8 cellular contexts compared by ENCODE assay signal in the genomic region with DNA sequence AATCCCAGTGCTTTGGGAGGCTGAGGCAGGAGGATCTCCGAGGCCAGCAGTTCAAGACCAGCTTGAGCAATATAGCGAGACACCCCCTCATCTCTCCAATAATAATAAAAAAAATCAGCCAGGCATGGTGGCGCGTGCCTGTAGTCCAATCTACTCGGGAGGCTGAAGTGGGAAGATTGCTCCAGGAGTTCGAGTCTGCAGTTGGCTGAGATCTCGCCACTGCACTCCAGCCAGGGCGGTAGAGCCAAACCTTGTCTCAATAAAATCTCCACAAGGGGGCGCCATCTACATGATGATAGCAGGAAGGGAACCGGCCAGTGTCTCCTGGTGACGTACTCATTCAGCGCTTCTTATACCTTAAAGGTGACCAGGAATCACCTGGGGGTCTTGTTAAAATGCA. TPM values are rescaled to one million over a fixed set of nuclear protein-coding genes. Genes with fewer than 3 reads are reported as not detected.
DNase-seq lines count a peak whose midpoint lies in the region; ATAC-seq, FAIRE-seq and TF ChIP-seq lines count a peak whose summit lies in the region.

No MANE protein-coding gene starts in this region.

- peaks cover 2% of the 10 kb centered on the region for H3K4me1 Mint-ChIP-seq in Calu3 (ENCODE audit: low read depth, unreplicated experiment)
- peaks cover 14% of the 10 kb centered on the region for H3K4me1 Mint-ChIP-seq in activated CD8-positive, alpha-beta memory T cell treated with anti-CD3 and anti-CD28 coated beads, Interleukin-2, amount 10 ng/mL, durations not matched to agents 7 days and 5 days

- peak; percentile 97 for ATAC-seq in IMR-90 (ENCODE audit: low read depth)
- ATAC-seq in activated CD8-positive, alpha-beta memory T cell treated with anti-CD3 and anti-CD28 coated beads, Interleukin-2, amount 10 ng/mL, durations not matched to agents 7 days and 5 days, result peak; percentile 96
- ATAC-seq in mucosa of descending colon, result peak; percentile 99
- ATAC-seq in GM18873 (IDR thresholded peaks at IDR 0.05; ENCODE audit: low FRiP score, unreplicated experiment), result no peak

- H3K27ac Mint-ChIP-seq in Calu3 (ENCODE audit: unreplicated experiment), result no peak overlapping the region
- no peak overlapping the region for H3K27ac Mint-ChIP-seq in activated CD8-positive, alpha-beta memory T cell treated with anti-CD3 and anti-CD28 coated beads, Interleukin-2, amount 10 ng/mL, durations not matched to agents 7 days and 5 days

- H3K4me3 ChIP-seq in IMR-90 (ENCODE audit: insufficient read depth, low read depth, low read length), result no peak overlapping the region
- H3K4me3 ChIP-seq in endothelial cell of umbilical vein (replicated peaks in 1 of 3; ENCODE audit: insufficient read depth in 1 of 3, low read depth in 1 of 3, low read length in 3 of 3), result no peak overlapping the region
- no peak overlapping the region for H3K4me3 ChIP-seq in mucosa of descending colon

- no peak overlapping the region for H3K56ac ChIP-seq in IMR-90 (ENCODE audit: extremely low read depth, insufficient read depth, low read length)

- peak; percentile 91 for DNase-seq in Calu3
- DNase-seq in IMR-90, result peak; percentile 74
- DNase-seq in NOMO-1 treated with dmso at 0.1 percent for 144 hours (lab: John Stamatoyannopoulos, UW; ENCODE audit: unreplicated experiment), result peak; percentile 52
- peak; percentile 86 for DNase-seq in activated CD8-positive, alpha-beta memory T cell treated with anti-CD3 and anti-CD28 coated beads, Interleukin-2, amount 10 ng/mL, durations not matched to agents 7 days and 5 days
- DNase-seq in endothelial cell of umbilical vein (ENCODE audit: low read depth, low spot score), result peak; percentile 55
- DNase-seq in mucosa of descending colon, result peak in 2 of 3 donors; percentile 58 to 97
- peak; percentile 39 to 65 for DNase-seq in stimulated activated CD8-positive, alpha-beta memory T cell treated with anti-CD3 and anti-CD28 coated beads, Interleukin-7, amount 100 ng/mL, for 1 hour (ENCODE audit: low read depth in 2 of 2)

- no peak overlapping the region for H3K4me3 Mint-ChIP-seq in Calu3 (ENCODE audit: low read depth, unreplicated experiment)
- no peak overlapping the region for H3K4me3 Mint-ChIP-seq in activated CD8-positive, alpha-beta memory T cell treated with anti-CD3 and anti-CD28 coated beads, Interleukin-2, amount 10 ng/mL, durations not matched to agents 7 days and 5 days

- WGBS in IMR-90 (ENCODE audit: extremely low coverage in 2 of 2, insufficient read length in 1 of 2), 2 experiments, result no CpG with 5 or more reads among the region's 12 CpGs

- CTCF ChIA-PET in Calu3 (lab: Charles Lee) (interaction anchor here (0.6 to 1.6 kb wide), 5 partner anchors 39 to 637 kb away, joined by 3 to 7 read pairs (median 4); a partner anchor contains a TSS), IMR-90 (lab: Yijun Ruan, JAX) (interaction anchor here (0.8 to 1.2 kb wide), 3 partner anchors 10 to 53 kb away, joined by 3 read pairs; a partner anchor contains a TSS), endothelial cell of umbilical vein (lab: Charles Lee) (interaction anchor here (0.6 to 11.9 kb wide), 15 partner anchors 9 to 1147 kb away, joined by 3 to 187 read pairs (median 4); a partner anchor contains a TSS)
- CTCF ChIA-PET in activated CD8-positive, alpha-beta memory T cell treated with anti-CD3 and anti-CD28 coated beads, Interleukin-2, amount 10 ng/mL, durations not matched to agents 7 days and 5 days (lab: Charles Lee), result interaction anchor here (0.8 to 8.4 kb wide), 16 partner anchors 9 to 411 kb away, joined by 3 to 88 read pairs (median 5); a partner anchor contains a TSS

- H3K9ac ChIP-seq in IMR-90 (ENCODE audit: low read depth, low read length) (no peak overlapping the region), endothelial cell of umbilical vein (replicated peaks; ENCODE audit: extremely low read depth, insufficient read depth, low read length) (no peak overlapping the region)

- H3K27ac ChIP-seq in IMR-90 (ENCODE audit: insufficient read depth, low read length), result no peak overlapping the region
- no peak overlapping the region for H3K27ac ChIP-seq in endothelial cell of umbilical vein (ENCODE audit: insufficient read depth, low read depth, low read length)

- TF ChIP-seq CTCF in Calu3 (IDR thresholded peaks at IDR 0.05; ENCODE audit: unreplicated experiment) (peak; percentile 86), IMR-90 (conservative IDR thresholded peaks at IDR 0.05; ENCODE audit: low read depth, low read length) (peak; percentile 84), endothelial cell of umbilical vein (IDR thresholded peaks at IDR 0.05; ENCODE audit: extremely low read depth in 1 of 2, insufficient read depth in 1 of 2, low read depth in 1 of 2, low read length in 2 of 2) (peak; percentile 62 to 70), mucosa of descending colon (IDR thresholded peaks at IDR 0.05) (peak; percentile 57)

- H4K20me1 ChIP-seq in IMR-90 (ENCODE audit: insufficient read depth, low read length), result no peaks in the 10 kb centered on the region
- no peaks in the 10 kb centered on the region for H4K20me1 ChIP-seq in endothelial cell of umbilical vein (replicated peaks; ENCODE audit: control insufficient read depth, extremely low read depth, insufficient read depth, low read length)

- peak; percentile 88 for FAIRE-seq in endothelial cell of umbilical vein (lab: Jason Lieb, UNC)

- no peak overlapping the region for H4K8ac ChIP-seq in IMR-90 (ENCODE audit: low read depth in 2 of 2, low read length in 2 of 2)

- H3K36me3 ChIP-seq in IMR-90 (ENCODE audit: control insufficient read depth, insufficient read depth, low read length) (no peaks in the 10 kb centered on the region), endothelial cell of umbilical vein (ENCODE audit: control insufficient read depth in 2 of 2, extremely low read depth in 1 of 2, insufficient read depth in 2 of 2, low read length in 2 of 2) (no peaks in the 10 kb centered on the region), mucosa of descending colon (ENCODE audit: low read depth) (no peaks in the 10 kb centered on the region)

- H3K9me3 ChIP-seq in IMR-90 (ENCODE audit: control insufficient read depth, insufficient read depth, low read length), result no peaks in the 10 kb centered on the region
- H3K9me3 ChIP-seq in endothelial cell of umbilical vein (replicated peaks; ENCODE audit: control insufficient read depth, insufficient read depth, low read length), result no peaks in the 10 kb centered on the region
- no peaks in the 10 kb centered on the region for H3K9me3 ChIP-seq in mucosa of descending colon

- H3K18ac ChIP-seq in IMR-90 (ENCODE audit: low read depth, low read length), result no peak overlapping the region

- H2AK5ac ChIP-seq in IMR-90 (ENCODE audit: low read depth, low read length), result no peak overlapping the region

- H3K4me1 ChIP-seq in IMR-90 (ENCODE audit: control insufficient read depth, insufficient read depth, low read length), result no peaks in the 10 kb centered on the region
- H3K4me1 ChIP-seq in endothelial cell of umbilical vein (ENCODE audit: control insufficient read depth, extremely low read depth, insufficient read depth, low read length), result no peaks in the 10 kb centered on the region
- H3K4me1 ChIP-seq in mucosa of descending colon (ENCODE audit: low read depth), result no peaks in the 10 kb centered on the region

- no peak overlapping the region for H2BK15ac ChIP-seq in IMR-90 (ENCODE audit: low read depth, low read length)

- BruUV-seq in Calu3 (replicated peaks; lab: Mats Ljungman, UMichigan), result no TSS peak
- BruUV-seq in IMR-90 (replicated peaks; lab: Mats Ljungman, UMichigan), result no TSS peak
- no TSS peak for BruUV-seq in endothelial cell of umbilical vein (replicated peaks; lab: Mats Ljungman, UMichigan)

- H2BK20ac ChIP-seq in IMR-90 (ENCODE audit: low read depth, low read length), result no peak overlapping the region

- H4K91ac ChIP-seq in IMR-90 (ENCODE audit: insufficient read depth, low read depth, low read length), result no peak overlapping the region

- peak; percentile 90 for TF ChIP-seq RAD21 in IMR-90 (IDR thresholded peaks at IDR 0.05; ENCODE audit: low read length)

- no peaks in the 10 kb centered on the region for H3K79me1 ChIP-seq in IMR-90 (ENCODE audit: low read depth in 1 of 2, low read length in 2 of 2)

- H3K23ac ChIP-seq in IMR-90 (ENCODE audit: low read depth, low read length), result no peak overlapping the region

- H4K5ac ChIP-seq in IMR-90 (ENCODE audit: low read depth, low read length), result no peak overlapping the region

- H3K36me3 Mint-ChIP-seq in Calu3 (ENCODE audit: insufficient read depth, unreplicated experiment), result peaks cover 10% of the 10 kb centered on the region
- H3K36me3 Mint-ChIP-seq in activated CD8-positive, alpha-beta memory T cell treated with anti-CD3 and anti-CD28 coated beads, Interleukin-2, amount 10 ng/mL, durations not matched to agents 7 days and 5 days, result no peaks in the 10 kb centered on the region

- no peak overlapping the region for H3K14ac ChIP-seq in IMR-90 (replicated peaks; ENCODE audit: low read depth, low read length)

- H2BK5ac ChIP-seq in IMR-90 (ENCODE audit: low read depth, low read length, poor library complexity, severe bottlenecking), result no peak overlapping the region

- TF ChIP-seq POLR2A in IMR-90 (IDR thresholded peaks at IDR 0.05; ENCODE audit: low read depth, low read length) (no peak), endothelial cell of umbilical vein (IDR thresholded peaks at IDR 0.05; ENCODE audit: low read depth, low read length) (no peak)

- H3K27me3 ChIP-seq in IMR-90 (ENCODE audit: control insufficient read depth, insufficient read depth, low read length), result no peaks in the 10 kb centered on the region
- H3K27me3 ChIP-seq in endothelial cell of umbilical vein (ENCODE audit: control insufficient read depth in 2 of 2, insufficient read depth in 2 of 2, low read length in 2 of 2), result no peaks in the 10 kb centered on the region

- no peaks in the 10 kb centered on the region for H3K9me3 Mint-ChIP-seq in Calu3 (ENCODE audit: low read depth, unreplicated experiment)
- no peaks in the 10 kb centered on the region for H3K9me3 Mint-ChIP-seq in activated CD8-positive, alpha-beta memory T cell treated with anti-CD3 and anti-CD28 coated beads, Interleukin-2, amount 10 ng/mL, durations not matched to agents 7 days and 5 days (ENCODE audit: low read depth)

- no peaks in the 10 kb centered on the region for H3K27me3 Mint-ChIP-seq in Calu3 (ENCODE audit: unreplicated experiment)
- no peaks in the 10 kb centered on the region for H3K27me3 Mint-ChIP-seq in activated CD8-positive, alpha-beta memory T cell treated with anti-CD3 and anti-CD28 coated beads, Interleukin-2, amount 10 ng/mL, durations not matched to agents 7 days and 5 days

- no peak overlapping the region for H2BK120ac ChIP-seq in IMR-90 (ENCODE audit: low read depth, low read length)

- no peaks in the 10 kb centered on the region for H3K9me1 ChIP-seq in IMR-90 (ENCODE audit: insufficient read depth, low read length)
- H3K9me1 ChIP-seq in endothelial cell of umbilical vein (replicated peaks; ENCODE audit: control insufficient read depth, extremely low read depth, insufficient read depth, low read length), result no peaks in the 10 kb centered on the region

- no peak overlapping the region for H3K4me2 ChIP-seq in IMR-90 (ENCODE audit: low read depth, low read length)
- H3K4me2 ChIP-seq in endothelial cell of umbilical vein (ENCODE audit: insufficient read depth, low read length), result no peak overlapping the region

- no peak overlapping the region for H3K4ac ChIP-seq in IMR-90 (ENCODE audit: low read depth, low read length)

- dilution Hi-C loops in IMR-90 (cut with HindIII; ENCODE audit: low sequenced_read_pairs, unreplicated experiment), result no loop called here
- dilution Hi-C loops in endothelial cell of umbilical vein (cut with MboI; ENCODE audit: extremely low pct_ligation_motif_present, low sequenced_read_pairs), result no loop called here

- intact Hi-C loops in Calu3 (cut with micrococcal nuclease; ENCODE audit: unreplicated experiment), result loop anchor here (2.0 to 5.0 kb wide), 3 partner anchors 96 to 131 kb away; no protein-coding TSS in a partner anchor
- intact Hi-C loops in IMR-90 (cut with micrococcal nuclease), result loop anchor here (1.0 kb wide), 2 partner anchors 95 to 131 kb away; no protein-coding TSS in a partner anchor
- intact Hi-C loops in endothelial cell of umbilical vein (cut with micrococcal nuclease), result loop anchor here (1.0 to 5.0 kb wide), 3 partner anchors 95 to 411 kb away; no protein-coding TSS in a partner anchor
- intact Hi-C loops in mucosa of descending colon (cut with DNase I, micrococcal nuclease), result loop anchor here in 1 of 2 donors (10.0 kb wide), 1 partner anchor 89 kb away; no protein-coding TSS in a partner anchor

- POLR2A ChIA-PET in IMR-90 (lab: Charles Lee; ENCODE audit: unreplicated experiment), result no interaction called here
- POLR2A ChIA-PET in endothelial cell of umbilical vein (lab: Charles Lee), result no interaction called here

- H2AK9ac ChIP-seq in IMR-90 (replicated peaks; ENCODE audit: low read depth, low read length, poor library complexity), result peak overlapping the region; percentile 3

- H2AFZ ChIP-seq in IMR-90 (replicated peaks; ENCODE audit: low read length, poor library complexity) (peak overlapping the region; percentile 4), endothelial cell of umbilical vein (ENCODE audit: low read depth, low read length) (no peak overlapping the region)

- in situ Hi-C loops in IMR-90 (cut with MboI; ENCODE audit: low sequenced_read_pairs), result loop anchor here (5.0 to 25.0 kb wide), 2 partner anchors 91 to 416 kb away; a partner anchor contains a TSS

- no peaks in the 10 kb centered on the region for H3K79me2 ChIP-seq in endothelial cell of umbilical vein (ENCODE audit: control insufficient read depth, insufficient read depth, low read length)

RNA-seq across cellular contexts. Expression of a gene that starts 13.6 kb away (rescaled TPM):
- total RNA-seq in Calu3 (2022) (6.2 and 11.9 TPM in 2 replicates), IMR-90 (2012; rRNA removed) (under 0.01 TPM in 1 of 2 replicates, not detected in the other), endothelial cell of umbilical vein (0.49 TPM in 1 of 2 replicates, not detected in the other), mucosa of descending colon (10 to 100 TPM in 1 of 3 donors, 1 to 10 TPM in 2; 5.1 to 13.5 (median 7.9) TPM)
- polyA plus RNA-seq in IMR-90 (2012; rRNA removed) (1.0 TPM in 2 replicates), endothelial cell of umbilical vein (0.11 and 0.16 TPM in 2 replicates)
- polyA plus RNA-seq in IMR-90 (2012; cell fraction: cytosol; rRNA removed), result 0.36 and 1.1 TPM in 2 replicates
- polyA plus RNA-seq in IMR-90 (2012; cell fraction: nucleus; rRNA removed; ENCODE audit: low replicate concordance), result 12.7 and 23.5 TPM in 2 replicates
- total RNA-seq in activated CD8-positive, alpha-beta memory T cell treated with anti-CD3 and anti-CD28 coated beads, Interleukin-2, amount 10 ng/mL, durations not matched to agents 7 days and 5 days, result 1 to 10 TPM in 1 of 2 experiments, not detected in 1; 1.4 TPM
- 0.05 and 0.07 TPM in 2 replicates for polyA plus RNA-seq in endothelial cell of umbilical vein (2011; cell fraction: cytosol; rRNA removed)
- polyA plus RNA-seq in endothelial cell of umbilical vein (2011; cell fraction: nucleus; rRNA removed), result 0.46 and 0.53 TPM in 2 replicates
- not detected in 2 replicates for polyA plus RNA-seq in endothelial cell of umbilical vein (2012)
- polyA minus RNA-seq in endothelial cell of umbilical vein, result 0.30 TPM in 1 of 2 replicates, not detected in the other
- 2.7 TPM for polyA minus RNA-seq in endothelial cell of umbilical vein (2011; cell fraction: cytosol; rRNA and poly(A)+ RNA removed)
- 0.34 TPM in 1 of 2 replicates, not detected in the other for polyA minus RNA-seq in endothelial cell of umbilical vein (2011; cell fraction: nucleus; rRNA and poly(A)+ RNA removed)

RNA-seq across cellular contexts. Expression of a gene that starts 21.4 kb away (rescaled TPM):
- total RNA-seq in Calu3 (2022) (12.9 and 13.9 TPM in 2 replicates), IMR-90 (2012; rRNA removed) (0.36 and 0.56 TPM in 2 replicates), endothelial cell of umbilical vein (8.3 and 9.4 TPM in 2 replicates), mucosa of descending colon (10 to 100 TPM; 14.7 to 28.9 (median 16.7) TPM)
- polyA plus RNA-seq in IMR-90 (2012; rRNA removed) (7.8 and 11.0 TPM in 2 replicates), endothelial cell of umbilical vein (2.8 and 3.0 TPM in 2 replicates)
- 3.7 and 17.5 TPM in 2 replicates for polyA plus RNA-seq in IMR-90 (2012; cell fraction: cytosol; rRNA removed)
- polyA plus RNA-seq in IMR-90 (2012; cell fraction: nucleus; rRNA removed; ENCODE audit: low replicate concordance), result 25.4 and 47.4 TPM in 2 replicates
- 10 to 100 TPM in 1 of 2 experiments, 1 to 10 TPM in 1; 7.6 to 14.5 TPM for total RNA-seq in activated CD8-positive, alpha-beta memory T cell treated with anti-CD3 and anti-CD28 coated beads, Interleukin-2, amount 10 ng/mL, durations not matched to agents 7 days and 5 days
- 0.84 and 1.7 TPM in 2 replicates for polyA plus RNA-seq in endothelial cell of umbilical vein (2011; cell fraction: cytosol; rRNA removed)
- 3.1 and 5.0 TPM in 2 replicates for polyA plus RNA-seq in endothelial cell of umbilical vein (2011; cell fraction: nucleus; rRNA removed)
- 3.0 and 6.4 TPM in 2 replicates for polyA plus RNA-seq in endothelial cell of umbilical vein (2012)
- polyA minus RNA-seq in endothelial cell of umbilical vein, result 0.55 and 1.1 TPM in 2 replicates
- not detected for polyA minus RNA-seq in endothelial cell of umbilical vein (2011; cell fraction: cytosol; rRNA and poly(A)+ RNA removed)
- 1.1 and 2.5 TPM in 2 replicates for polyA minus RNA-seq in endothelial cell of umbilical vein (2011; cell fraction: nucleus; rRNA and poly(A)+ RNA removed)

RNA-seq across cellular contexts. Expression of a gene that starts 35.9 kb away (rescaled TPM):
- total RNA-seq in Calu3 (2022) (0.31 TPM in 1 of 2 replicates, not detected in the other), IMR-90 (2012; rRNA removed) (under 0.01 TPM in 1 of 2 replicates, not detected in the other), endothelial cell of umbilical vein (not detected in 2 replicates), mucosa of descending colon (1 to 10 TPM in 2 of 3 donors, under 1 TPM in 1; 0.29 to 1.6 (median 1.4) TPM)
- polyA plus RNA-seq in IMR-90 (2012; rRNA removed) (not detected in 2 replicates), endothelial cell of umbilical vein (not detected in 2 replicates)
- 0.11 TPM in 1 of 2 replicates, not detected in the other for polyA plus RNA-seq in IMR-90 (2012; cell fraction: cytosol; rRNA removed)
- polyA plus RNA-seq in IMR-90 (2012; cell fraction: nucleus; rRNA removed; ENCODE audit: low replicate concordance), result 0.03 and 0.05 TPM in 2 replicates
- total RNA-seq in activated CD8-positive, alpha-beta memory T cell treated with anti-CD3 and anti-CD28 coated beads, Interleukin-2, amount 10 ng/mL, durations not matched to agents 7 days and 5 days, result under 1 TPM; 0.07 to 0.29 TPM
- not detected in 2 replicates for polyA plus RNA-seq in endothelial cell of umbilical vein (2011; cell fraction: cytosol; rRNA removed)
- polyA plus RNA-seq in endothelial cell of umbilical vein (2011; cell fraction: nucleus; rRNA removed), result not detected in 2 replicates
- polyA plus RNA-seq in endothelial cell of umbilical vein (2012), result not detected in 2 replicates
- polyA minus RNA-seq in endothelial cell of umbilical vein, result not detected in 2 replicates
- 5.9 TPM for polyA minus RNA-seq in endothelial cell of umbilical vein (2011; cell fraction: cytosol; rRNA and poly(A)+ RNA removed)
- not detected in 2 replicates for polyA minus RNA-seq in endothelial cell of umbilical vein (2011; cell fraction: nucleus; rRNA and poly(A)+ RNA removed)

RNA-seq across cellular contexts. Expression of a gene that starts 39.7 kb away (rescaled TPM):
- 38.2 and 39.1 TPM in 2 replicates for total RNA-seq in Calu3 (2022)
- 2.9 and 3.6 TPM in 2 replicates for total RNA-seq in IMR-90 (2012; rRNA removed)
- polyA plus RNA-seq in IMR-90 (2012; rRNA removed), result 8.6 and 9.6 TPM in 2 replicates
- polyA plus RNA-seq in IMR-90 (2012; cell fraction: cytosol; rRNA removed), result 5.6 and 8.4 TPM in 2 replicates
- 29.1 and 33.9 TPM in 2 replicates for polyA plus RNA-seq in IMR-90 (2012; cell fraction: nucleus; rRNA removed; ENCODE audit: low replicate concordance)
- 10 to 100 TPM; 24.8 to 27.6 TPM for total RNA-seq in activated CD8-positive, alpha-beta memory T cell treated with anti-CD3 and anti-CD28 coated beads, Interleukin-2, amount 10 ng/mL, durations not matched to agents 7 days and 5 days
- 26.9 and 29.0 TPM in 2 replicates for total RNA-seq in endothelial cell of umbilical vein
- 4.6 and 6.0 TPM in 2 replicates for polyA plus RNA-seq in endothelial cell of umbilical vein
- 4.2 and 5.1 TPM in 2 replicates for polyA plus RNA-seq in endothelial cell of umbilical vein (2011; cell fraction: cytosol; rRNA removed)
- 21.1 and 30.7 TPM in 2 replicates for polyA plus RNA-seq in endothelial cell of umbilical vein (2011; cell fraction: nucleus; rRNA removed)
- polyA plus RNA-seq in endothelial cell of umbilical vein (2012), result 14.2 and 25.1 TPM in 2 replicates
- 4.0 and 7.1 TPM in 2 replicates for polyA minus RNA-seq in endothelial cell of umbilical vein
- polyA minus RNA-seq in endothelial cell of umbilical vein (2011; cell fraction: cytosol; rRNA and poly(A)+ RNA removed), result 4.5 TPM
- polyA minus RNA-seq in endothelial cell of umbilical vein (2011; cell fraction: nucleus; rRNA and poly(A)+ RNA removed), result 11.6 and 17.7 TPM in 2 replicates
- total RNA-seq in mucosa of descending colon, result 10 to 100 TPM; 33.3 to 46.9 (median 38.7) TPM

RNA-seq across cellular contexts. Expression of a gene that starts 53.1 kb away (rescaled TPM):
- total RNA-seq in Calu3 (2022) (51.4 and 51.6 TPM in 2 replicates), IMR-90 (2012; rRNA removed) (4.5 and 5.6 TPM in 2 replicates), endothelial cell of umbilical vein (15.8 and 20.7 TPM in 2 replicates), mucosa of descending colon (10 to 100 TPM in 2 of 3 donors, 1 to 10 TPM in 1; 8.7 to 12.3 (median 11.0) TPM)
- polyA plus RNA-seq in IMR-90 (2012; rRNA removed) (13.7 and 14.8 TPM in 2 replicates), endothelial cell of umbilical vein (12.8 and 15.9 TPM in 2 replicates)
- 7.5 and 12.4 TPM in 2 replicates for polyA plus RNA-seq in IMR-90 (2012; cell fraction: cytosol; rRNA removed)
- polyA plus RNA-seq in IMR-90 (2012; cell fraction: nucleus; rRNA removed; ENCODE audit: low replicate concordance), result 40.2 and 104 TPM in 2 replicates
- 10 to 100 TPM; 11.7 to 14.3 TPM for total RNA-seq in activated CD8-positive, alpha-beta memory T cell treated with anti-CD3 and anti-CD28 coated beads, Interleukin-2, amount 10 ng/mL, durations not matched to agents 7 days and 5 days
- polyA plus RNA-seq in endothelial cell of umbilical vein (2011; cell fraction: cytosol; rRNA removed), result 8.6 and 11.5 TPM in 2 replicates
- 36.6 and 40.2 TPM in 2 replicates for polyA plus RNA-seq in endothelial cell of umbilical vein (2011; cell fraction: nucleus; rRNA removed)
- 11.9 and 12.7 TPM in 2 replicates for polyA plus RNA-seq in endothelial cell of umbilical vein (2012)
- polyA minus RNA-seq in endothelial cell of umbilical vein, result 10.6 TPM in 2 replicates
- polyA minus RNA-seq in endothelial cell of umbilical vein (2011; cell fraction: cytosol; rRNA and poly(A)+ RNA removed), result 16.0 TPM
- polyA minus RNA-seq in endothelial cell of umbilical vein (2011; cell fraction: nucleus; rRNA and poly(A)+ RNA removed), result 13.2 and 19.5 TPM in 2 replicates
